In the genomic region with DNA sequence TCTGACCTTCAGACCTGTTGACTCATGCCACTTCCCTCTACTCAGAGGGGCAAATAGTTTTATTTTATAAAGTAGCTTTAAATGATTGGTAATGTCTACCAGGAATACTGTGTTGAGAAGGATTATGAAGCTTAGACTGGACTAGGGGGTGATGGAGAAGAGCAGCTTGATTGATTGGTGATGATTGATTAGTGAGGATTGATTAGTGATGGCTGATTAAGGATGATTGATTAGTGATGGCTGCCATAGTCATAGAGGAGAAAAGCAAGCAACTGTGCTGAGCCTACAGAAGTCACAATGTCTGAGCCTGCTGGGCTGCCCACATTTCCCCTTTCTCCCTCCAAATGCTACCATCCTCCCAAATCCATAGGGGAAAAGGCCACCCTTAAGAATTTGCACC, we compare ENCODE assay signal across 18 cellular contexts.
A peak's percentile ranks its signal among the peaks of the same experiment; 100 is the strongest.
DNase-seq lines count a peak whose midpoint lies in the region; TF ChIP-seq lines count a peak whose summit lies in the region.
"Had no signal": no experiment of that assay in that cellular context is flagged by ENCODE, and none has a peak within 500 bp of the region (broad histone marks: within the 10 kb centered on the region; RNA-seq: fewer than 3 reads in every experiment).

No MANE protein-coding gene starts in this region.

- DNase-seq in H9 (no peak), iPS-NIHi11 (ENCODE audit: low spot score) (peak; percentile 29), mesenchymal stem cell (no peak), NCI-H1436 (lab: John Stamatoyannopoulos, UW) (no peak)
- DNase-seq in activated CD4-positive, alpha-beta T cell treated with anti-CD3 and anti-CD28 coated beads, Interleukin-2, amount 50 U/mL, for 4 hours: no peak
- DNase-seq: Caco-2; CD4-positive, CD25-positive, alpha-beta regulatory T cell; CD8-positive, alpha-beta T cell; DMS153; DND-41; HCEC 1CT; HFFc6 had no signal

- H3K36me3 ChIP-seq in HUES48 (ENCODE audit: control insufficient read depth, insufficient read depth, low read length) (no peaks in the 10 kb centered on the region), mesenchymal stem cell (ENCODE audit: control insufficient read depth in 1 of 2, insufficient read depth in 2 of 2, low read depth in 1 of 2, low read length in 2 of 2) (no peaks in the 10 kb centered on the region)
- H3K36me3 ChIP-seq: BLaER1 had no signal

- H2BK15ac ChIP-seq in H9 (ENCODE audit: low read depth, low read length) (no peak overlapping the region), mesenchymal stem cell (ENCODE audit: low read depth, poor library complexity, severe bottlenecking) (no peak overlapping the region)

- H3K27ac Mint-ChIP-seq in H9: peak overlapping the region in 2 of 3 experiments; percentile 1 to 67; a peak in 2 of 7 replicates
- H3K27ac Mint-ChIP-seq: B cell; CD4-positive, CD25-positive, alpha-beta regulatory T cell; CD8-positive, alpha-beta T cell; GM23338; HFFc6 had no signal

- H3K4me3 ChIP-seq in HUES48 (ENCODE audit: low read depth, low read length): no peak overlapping the region
- no peak overlapping the region for H3K4me3 ChIP-seq in mesenchymal stem cell (ENCODE audit: insufficient read depth in 1 of 2, low read depth in 1 of 2, low read length in 2 of 2)
- H3K4me3 ChIP-seq: BLaER1, GM23338 had no signal

- peaks cover 1% of the 10 kb centered on the region; the same call in 1 of the 2 replicates for H3K27me3 Mint-ChIP-seq in H9 (ENCODE audit: low read depth)
- H3K27me3 Mint-ChIP-seq: B cell; CD4-positive, CD25-positive, alpha-beta regulatory T cell had no signal

- H3K4me1 ChIP-seq in H9 (ENCODE audit: insufficient read depth, low read length) (no peaks in the 10 kb centered on the region), HUES48 (ENCODE audit: control insufficient read depth, insufficient read depth, low read length) (peaks cover 38% of the 10 kb centered on the region), mesenchymal stem cell (ENCODE audit: control insufficient read depth, insufficient read depth, low read depth, low read length) (no peaks in the 10 kb centered on the region)
- H3K4me1 ChIP-seq: BLaER1, Caco-2 had no signal

- H3K4me3 Mint-ChIP-seq in H9: no peak overlapping the region
- H3K4me3 Mint-ChIP-seq: B cell; CD4-positive, CD25-positive, alpha-beta regulatory T cell; CD8-positive, alpha-beta T cell; GM23338; HFFc6 had no signal

- H3K9ac ChIP-seq in H9 (ENCODE audit: extremely low read depth, insufficient read length, low read length): no peak overlapping the region
- H3K9ac ChIP-seq in HUES48 (ENCODE audit: low read depth, low read length): no peak overlapping the region
- no peak overlapping the region for H3K9ac ChIP-seq in mesenchymal stem cell (ENCODE audit: low read length)
- H3K9ac ChIP-seq: BLaER1 had no signal

- no peak for TF ChIP-seq CTCF in H9 (conservative IDR thresholded peaks at IDR 0.05)

- no peak overlapping the region for H4K5ac ChIP-seq in H9 (ENCODE audit: insufficient read length, low read depth, low read length)

- H3K23me2 ChIP-seq in H9 (ENCODE audit: insufficient read length, low read depth, low read length, poor library complexity, severe bottlenecking): no peaks in the 10 kb centered on the region

- H3K4ac ChIP-seq in H9 (ENCODE audit: low read depth, low read length) (no peak overlapping the region), mesenchymal stem cell (ENCODE audit: low read depth in 1 of 2, low read length in 2 of 2) (no peak overlapping the region)

- H3K23ac ChIP-seq in H9 (ENCODE audit: insufficient read length, low read depth, low read length) (no peak overlapping the region), mesenchymal stem cell (ENCODE audit: low read length in 2 of 2) (no peak overlapping the region)

- no peaks in the 10 kb centered on the region; a peak in 1 of 7 replicates for H3K36me3 Mint-ChIP-seq in H9 (ENCODE audit: insufficient read depth in 1 of 3, low read depth in 3 of 3)
- H3K36me3 Mint-ChIP-seq: CD4-positive, CD25-positive, alpha-beta regulatory T cell; CD8-positive, alpha-beta T cell had no signal

- no peaks in the 10 kb centered on the region for H4K20me1 ChIP-seq in H9 (ENCODE audit: control insufficient read depth, insufficient read depth, insufficient read length)
- H4K20me1 ChIP-seq: BLaER1 had no signal

- H3K56ac ChIP-seq in H9 (ENCODE audit: insufficient read length, low read depth, low read length): no peak overlapping the region

- H2BK12ac ChIP-seq in H9 (ENCODE audit: insufficient read length, low read depth, low read length) (no peak overlapping the region), mesenchymal stem cell (ENCODE audit: low read length in 2 of 2) (no peak overlapping the region)

- H3T11ph ChIP-seq in H9 (ENCODE audit: low read length): no peak overlapping the region

- H3K79me2 ChIP-seq in H9 (ENCODE audit: insufficient read depth, low read length): no peaks in the 10 kb centered on the region

- H3K9me3 ChIP-seq in H9 (ENCODE audit: control insufficient read depth, low read depth, low read length): no peaks in the 10 kb centered on the region
- no peaks in the 10 kb centered on the region for H3K9me3 ChIP-seq in HUES48 (ENCODE audit: control insufficient read depth, insufficient read depth, low read length)
- H3K9me3 ChIP-seq in mesenchymal stem cell (ENCODE audit: control insufficient read depth, low read length): no peaks in the 10 kb centered on the region
- H3K9me3 ChIP-seq: BLaER1, Caco-2 had no signal

- H2AFZ ChIP-seq in H9 (ENCODE audit: low read length) (no peak overlapping the region), mesenchymal stem cell (ENCODE audit: low read depth, low read length) (no peak overlapping the region)
- H2AFZ ChIP-seq: GM23338 had no signal

- H3K14ac ChIP-seq in H9 (ENCODE audit: insufficient read depth, low read length) (no peak overlapping the region), mesenchymal stem cell (ENCODE audit: low read length in 2 of 2) (no peak overlapping the region)

- H3K4me2 ChIP-seq in H9 (ENCODE audit: insufficient read depth, insufficient read length, low read length): no peak overlapping the region
- H3K4me2 ChIP-seq in mesenchymal stem cell (ENCODE audit: low read length, poor library complexity, severe bottlenecking): no peak overlapping the region
- H3K4me2 ChIP-seq: BLaER1, GM23338 had no signal

- H3K9me3 Mint-ChIP-seq in H9: no peaks in the 10 kb centered on the region
- H3K9me3 Mint-ChIP-seq: GM23338, HFFc6 had no signal

- H2AK5ac ChIP-seq in H9 (ENCODE audit: insufficient read length, low read length) (no peak overlapping the region), mesenchymal stem cell (ENCODE audit: low read length, severe bottlenecking) (no peak overlapping the region)

- H4K91ac ChIP-seq in H9 (ENCODE audit: insufficient read length, low read depth, low read length): no peak overlapping the region
- H4K91ac ChIP-seq in mesenchymal stem cell (ENCODE audit: low read length): no peak overlapping the region

- H2BK120ac ChIP-seq in H9 (ENCODE audit: low read depth, low read length, poor library complexity, severe bottlenecking) (no peak overlapping the region), mesenchymal stem cell (ENCODE audit: low read depth, low read length) (no peak overlapping the region)

- peaks cover 60 to 71% of the 10 kb centered on the region in 2 experiments for H3K4me1 Mint-ChIP-seq in H9
- H3K4me1 Mint-ChIP-seq: B cell; CD4-positive, CD25-positive, alpha-beta regulatory T cell had no signal

- H3K27me3 ChIP-seq in H9 (ENCODE audit: insufficient read depth, low read length) (no peaks in the 10 kb centered on the region), HUES48 (ENCODE audit: control insufficient read depth, insufficient read depth, low read length) (no peaks in the 10 kb centered on the region), mesenchymal stem cell (ENCODE audit: control insufficient read depth in 1 of 2, insufficient read depth in 1 of 2, low read length in 2 of 2) (no peaks in the 10 kb centered on the region)
- H3K27me3 ChIP-seq: BLaER1 had no signal

- H2BK20ac ChIP-seq in H9 (ENCODE audit: low read depth, low read length, poor library complexity, severe bottlenecking): no peak overlapping the region

- H3K79me1 ChIP-seq in H9 (ENCODE audit: insufficient read depth, low read depth, low read length, poor library complexity, severe bottlenecking) (no peaks in the 10 kb centered on the region), mesenchymal stem cell (replicated peaks; ENCODE audit: low read length, poor library complexity, severe bottlenecking) (no peaks in the 10 kb centered on the region)

- H2BK5ac ChIP-seq in H9 (ENCODE audit: insufficient read length, low read length) (no peak overlapping the region), mesenchymal stem cell (ENCODE audit: low read depth, low read length, poor library complexity, severe bottlenecking) (no peak overlapping the region)

- H4K8ac ChIP-seq in H9 (replicated peaks; ENCODE audit: insufficient read length, low read depth, low read length): no peak overlapping the region
- no peak overlapping the region for H4K8ac ChIP-seq in mesenchymal stem cell (ENCODE audit: low read length)

- H3K27ac ChIP-seq in H9 (ENCODE audit: insufficient read length, low read depth, low read length) (no peak overlapping the region), HUES48 (ENCODE audit: low read depth, low read length) (peak overlapping the region; percentile 94), mesenchymal stem cell (ENCODE audit: low read length, poor library complexity, severe bottlenecking) (no peak overlapping the region)
- H3K27ac ChIP-seq: 22Rv1, BLaER1, C4-2B had no signal

- H3K18ac ChIP-seq in H9 (ENCODE audit: insufficient read length, low read depth, low read length) (no peak overlapping the region), mesenchymal stem cell (ENCODE audit: low read depth in 1 of 2, low read length in 2 of 2) (no peak overlapping the region)
